In the genomic region with DNA sequence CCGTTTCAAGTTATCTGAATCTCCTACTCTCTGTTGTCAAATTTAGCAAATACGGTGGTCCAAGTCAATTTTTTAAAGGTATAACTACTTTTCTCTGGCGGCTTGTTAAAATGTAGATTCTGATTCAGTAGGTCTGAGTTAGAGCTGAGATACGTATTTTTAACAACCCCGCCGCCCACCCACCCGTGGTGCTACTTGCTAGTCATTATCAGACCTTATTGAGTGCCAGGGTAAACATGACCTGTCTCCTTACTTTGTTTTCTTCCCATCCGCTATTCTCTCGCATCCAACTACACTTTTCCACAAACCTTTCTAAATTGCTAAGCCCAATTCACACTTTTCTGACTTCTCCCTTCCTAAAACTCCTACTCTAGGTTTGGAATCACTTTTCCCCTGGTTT, we compare ENCODE assay signal across 8 cellular contexts. TPM values are rescaled to one million over a fixed set of nuclear protein-coding genes. Genes with fewer than 3 reads are reported as not detected.
A peak's percentile ranks its signal among the peaks of the same experiment; 100 is the strongest.
DNase-seq lines count a peak whose midpoint lies in the region; TF ChIP-seq lines count a peak whose summit lies in the region.

No MANE protein-coding gene starts in this region.

- no peak overlapping the region for H2AK5ac ChIP-seq in neuronal stem cell (ENCODE audit: low read depth, low read length)

- H3K27me3 ChIP-seq in DOHH2 (ENCODE audit: control insufficient read depth, low read length) (no peaks in the 10 kb centered on the region), neuronal stem cell (ENCODE audit: control insufficient read depth in 3 of 3, insufficient read depth in 3 of 3, low read depth in 1 of 3, low read length in 3 of 3) (no peaks in the 10 kb centered on the region)

- peak; percentile 13 for DNase-seq in OCI-LY7 (ENCODE audit: low spot score)
- DNase-seq in neuronal stem cell (ENCODE audit: low spot score): no peak
- DNase-seq in NCI-H2029 (lab: John Stamatoyannopoulos, UW): no peak
- DNase-seq in NCI-H1436 (lab: John Stamatoyannopoulos, UW): no peak
- DNase-seq in NCI-H1694 (lab: John Stamatoyannopoulos, UW): no peak
- DNase-seq in SIG-M5 (lab: John Stamatoyannopoulos, UW): no peak

- H3K79me2 ChIP-seq in DOHH2 (ENCODE audit: control insufficient read depth, low read length) (peaks cover 47% of the 10 kb centered on the region), OCI-LY7 (ENCODE audit: insufficient read depth, low read depth, low read length) (peaks cover 43% of the 10 kb centered on the region)

- H3K4me3 ChIP-seq in DOHH2 (ENCODE audit: low read length): peak overlapping the region; percentile 91
- peak overlapping the region; percentile 95 for H3K4me3 ChIP-seq in OCI-LY7 (ENCODE audit: low read depth, low read length, poor library complexity, severe bottlenecking)
- H3K4me3 ChIP-seq in neuronal stem cell (ENCODE audit: low read length in 2 of 2): peak overlapping the region; percentile 59 to 94

- no peak overlapping the region for H3K23ac ChIP-seq in neuronal stem cell (ENCODE audit: low read depth, low read length, poor library complexity)

- no peak overlapping the region for H4K8ac ChIP-seq in neuronal stem cell (ENCODE audit: low read depth, low read length)

- H2AFZ ChIP-seq in OCI-LY7 (ENCODE audit: low read length): peak overlapping the region; percentile 96
- peak overlapping the region; percentile 99 for H2AFZ ChIP-seq in neuronal stem cell (ENCODE audit: low read length)

- peaks cover 16% of the 10 kb centered on the region for H3K36me3 Mint-ChIP-seq in dendritic cell treated with granulocyte-macrophage colony-stimulating factor and Interleukin-4, amounts not matched to agents 40 ng/mL and 50 ng/mL, for 4 days (ENCODE audit: low read depth)

- H3K18ac ChIP-seq in neuronal stem cell (ENCODE audit: low read length): no peak overlapping the region

- no peak overlapping the region for H4K91ac ChIP-seq in neuronal stem cell (ENCODE audit: low read depth, low read length, poor library complexity)

- no peaks in the 10 kb centered on the region for H3K9me3 Mint-ChIP-seq in dendritic cell treated with granulocyte-macrophage colony-stimulating factor and Interleukin-4, amounts not matched to agents 40 ng/mL and 50 ng/mL, for 4 days

- peak overlapping the region; percentile 73 for H3K4me3 Mint-ChIP-seq in dendritic cell treated with granulocyte-macrophage colony-stimulating factor and Interleukin-4, amounts not matched to agents 40 ng/mL and 50 ng/mL, for 4 days

- H3K4me1 ChIP-seq in DOHH2 (ENCODE audit: control insufficient read depth, low read length) (peaks cover 21% of the 10 kb centered on the region), OCI-LY7 (ENCODE audit: insufficient read depth, low read length, poor library complexity, severe bottlenecking) (peaks cover 11% of the 10 kb centered on the region), neuronal stem cell (ENCODE audit: control insufficient read depth in 2 of 2, insufficient read depth in 1 of 2, low read depth in 1 of 2, low read length in 2 of 2) (peaks cover 2 to 3% of the 10 kb centered on the region in 2 donors)

- no peak overlapping the region for H3K4ac ChIP-seq in neuronal stem cell (ENCODE audit: low read length)

- no peak overlapping the region for H2BK120ac ChIP-seq in neuronal stem cell (ENCODE audit: low read depth, low read length)

- TF ChIP-seq CTCF in DOHH2 (IDR thresholded peaks at IDR 0.05; ENCODE audit: low read depth, low read length, poor library complexity, severe bottlenecking) (no peak), OCI-LY7 (conservative IDR thresholded peaks at IDR 0.05; ENCODE audit: low read length) (no peak)

- intact Hi-C loops in OCI-LY7 (cut with micrococcal nuclease; ENCODE audit: unreplicated experiment): loop anchor here (1.0 to 2.0 kb wide), 2 partner anchors 55 to 625 kb away; partner anchors contain the start of genes C9orf72 and CAAP1
- intact Hi-C loops in dendritic cell treated with granulocyte-macrophage colony-stimulating factor and Interleukin-4, amounts not matched to agents 40 ng/mL and 50 ng/mL, for 4 days (cut with micrococcal nuclease): loop anchor here (1.0 kb wide), 2 partner anchors 9 to 55 kb away; partner anchors contain the start of genes CAAP1 and IFT74

- H3K9me2 ChIP-seq in DOHH2 (replicated peaks; ENCODE audit: control insufficient read depth, low read length) (no peaks in the 10 kb centered on the region), OCI-LY7 (ENCODE audit: insufficient read depth, low read length) (no peaks in the 10 kb centered on the region)

- H3K79me1 ChIP-seq in neuronal stem cell (ENCODE audit: low read depth, low read length): peaks cover 3% of the 10 kb centered on the region

- POLR2A ChIA-PET in OCI-LY7 (lab: Charles Lee): interaction anchor here (0.6 to 1.9 kb wide), 13 partner anchors 8 to 1993 kb away, joined by 3 to 11 read pairs (median 5); partner anchors contain the start of genes CAAP1 and IFT74

- 0 out of 2 replicates have a peak, but pooled peaks cover 5% of the 10 kb centered on the region for H3F3A ChIP-seq in DOHH2 (ENCODE audit: control insufficient read depth, insufficient read depth)

- H3K14ac ChIP-seq in neuronal stem cell (ENCODE audit: low read length): no peak overlapping the region

- H3K27ac Mint-ChIP-seq in dendritic cell treated with granulocyte-macrophage colony-stimulating factor and Interleukin-4, amounts not matched to agents 40 ng/mL and 50 ng/mL, for 4 days: peak overlapping the region; percentile 95

- H3K9me3 ChIP-seq in DOHH2 (ENCODE audit: control insufficient read depth, insufficient read depth, low read length) (no peaks in the 10 kb centered on the region), OCI-LY7 (ENCODE audit: low read length) (no peaks in the 10 kb centered on the region), neuronal stem cell (replicated peaks in 1 of 2; ENCODE audit: control insufficient read depth in 2 of 2, insufficient read depth in 1 of 2, low read depth in 1 of 2, low read length in 2 of 2) (no peaks in the 10 kb centered on the region)

- H3K27ac ChIP-seq in DOHH2 (ENCODE audit: low read depth, low read length) (peak overlapping the region; percentile 65), OCI-LY7 (ENCODE audit: low read depth, low read length, poor library complexity, severe bottlenecking) (peak overlapping the region; percentile 74), neuronal stem cell (replicated peaks; ENCODE audit: low read length) (no peak overlapping the region)

- 100% methylated on average over 2 of the region's 9 CpGs; no CpG with 5 or more reads in 1 of the 2 donors for WGBS in neuronal stem cell (ENCODE audit: extremely low coverage in 2 of 2, insufficient read length in 2 of 2, insufficient replicate concordance in 1 of 2), 2 donors

- TSS peak; percentile 96 for BruUV-seq in OCI-LY7 (replicated peaks; lab: Mats Ljungman, UMichigan)

- H4K20me1 ChIP-seq in DOHH2 (ENCODE audit: control insufficient read depth, insufficient read depth, low read depth, low read length) (no peaks in the 10 kb centered on the region; the same call in 1 of the 2 replicates), OCI-LY7 (ENCODE audit: insufficient read depth, low read length) (no peaks in the 10 kb centered on the region; the same call in 1 of the 2 replicates)

- H2BK12ac ChIP-seq in neuronal stem cell (ENCODE audit: low read length): no peak overlapping the region

- peaks cover 18% of the 10 kb centered on the region for H3K36me3 ChIP-seq in DOHH2 (ENCODE audit: control insufficient read depth, low read length)
- peaks cover 18% of the 10 kb centered on the region for H3K36me3 ChIP-seq in OCI-LY7 (ENCODE audit: insufficient read depth, low read length)
- peaks cover 0 to 17% of the 10 kb centered on the region in 2 donors for H3K36me3 ChIP-seq in neuronal stem cell (replicated peaks in 1 of 2; ENCODE audit: control insufficient read depth in 2 of 2, insufficient read depth in 2 of 2, low read length in 2 of 2)

- H3K9ac ChIP-seq in neuronal stem cell (ENCODE audit: low read depth, low read length, poor library complexity): no peak overlapping the region

- no peak overlapping the region for H2BK5ac ChIP-seq in neuronal stem cell (ENCODE audit: low read length)

- peaks cover 26% of the 10 kb centered on the region for H3K4me1 Mint-ChIP-seq in dendritic cell treated with granulocyte-macrophage colony-stimulating factor and Interleukin-4, amounts not matched to agents 40 ng/mL and 50 ng/mL, for 4 days (ENCODE audit: low read depth)

- peaks cover 3% of the 10 kb centered on the region for H3K27me3 Mint-ChIP-seq in dendritic cell treated with granulocyte-macrophage colony-stimulating factor and Interleukin-4, amounts not matched to agents 40 ng/mL and 50 ng/mL, for 4 days

- H2BK15ac ChIP-seq in neuronal stem cell (ENCODE audit: low read length): no peak overlapping the region

- peak overlapping the region; percentile 94 for H3K4me2 ChIP-seq in DOHH2 (ENCODE audit: low read length)
- peak overlapping the region; percentile 89 for H3K4me2 ChIP-seq in OCI-LY7 (ENCODE audit: low read length)
- peak overlapping the region; percentile 62 for H3K4me2 ChIP-seq in neuronal stem cell (ENCODE audit: insufficient read depth, low read length, poor library complexity, severe bottlenecking)

- CTCF ChIA-PET in OCI-LY7 (lab: Charles Lee; ENCODE audit: unreplicated experiment): no interaction called here

RNA-seq across cellular contexts. Expression of gene PLAA, which starts 0.7 kb away (rescaled TPM):
- 18.1 and 21.4 TPM in 2 replicates for total RNA-seq in OCI-LY7 (2014; rRNA removed; shearing (Covaris generic))
- total RNA-seq in OCI-LY7 (2022): 31.8 and 33.5 TPM in 2 replicates
- polyA plus RNA-seq in neuronal stem cell (2013, experiment 1 of 2): 28.3 TPM
- polyA plus RNA-seq in neuronal stem cell (2013, experiment 2 of 2): 28.1 TPM

RNA-seq across cellular contexts. Expression of gene IFT74, which starts 8.5 kb away (rescaled TPM):
- total RNA-seq in OCI-LY7 (2014; rRNA removed; shearing (Covaris generic)): 4.5 and 10.2 TPM in 2 replicates
- total RNA-seq in OCI-LY7 (2022): 2.6 and 3.4 TPM in 2 replicates
- 42.0 TPM for polyA plus RNA-seq in neuronal stem cell (2013, experiment 1 of 2)
- 42.2 TPM for polyA plus RNA-seq in neuronal stem cell (2013, experiment 2 of 2)

RNA-seq across cellular contexts. Expression of gene CAAP1, which starts 55.1 kb away (rescaled TPM):
- total RNA-seq in OCI-LY7 (2014; rRNA removed; shearing (Covaris generic)): 38.8 and 52.3 TPM in 2 replicates
- total RNA-seq in OCI-LY7 (2022): 28.4 and 32.9 TPM in 2 replicates
- 14.3 TPM for polyA plus RNA-seq in neuronal stem cell (2013, experiment 1 of 2)
- 15.5 TPM for polyA plus RNA-seq in neuronal stem cell (2013, experiment 2 of 2)

RNA-seq across cellular contexts. Expression of gene LRRC19, which starts 57.7 kb away (rescaled TPM):
- total RNA-seq in OCI-LY7 (2014; rRNA removed; shearing (Covaris generic)): not detected in 2 replicates
- total RNA-seq in OCI-LY7 (2022): not detected in 2 replicates
- polyA plus RNA-seq in neuronal stem cell (2013, experiment 1 of 2): not detected
- not detected for polyA plus RNA-seq in neuronal stem cell (2013, experiment 2 of 2)
